ENCODE assay signal across 22 cellular contexts in the genomic region with DNA sequence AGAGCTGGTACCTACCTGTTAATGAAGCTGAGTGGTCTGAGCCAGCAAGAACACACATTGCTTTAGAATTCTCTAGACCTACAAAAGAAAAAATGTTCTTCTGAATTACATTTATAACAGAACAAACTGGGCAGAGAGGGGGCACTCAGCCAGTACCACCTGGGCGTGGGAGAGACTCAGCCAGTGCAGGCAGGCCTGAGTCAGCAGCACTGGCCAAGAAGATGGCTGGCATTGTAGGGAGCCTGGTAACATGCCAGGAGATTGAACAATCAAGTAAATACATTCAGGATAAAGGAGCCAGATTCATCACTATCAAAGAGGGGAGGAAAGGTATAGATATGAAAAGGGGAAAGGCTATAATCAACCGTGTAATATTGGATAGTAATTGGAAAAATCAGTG. TPM values are rescaled to one million over a fixed set of nuclear protein-coding genes. Genes with fewer than 3 reads are reported as not detected.
DNase-seq lines count a peak whose midpoint lies in the region; ATAC-seq and TF ChIP-seq lines count a peak whose summit lies in the region.
"Had no signal": no experiment of that assay in that cellular context is flagged by ENCODE, and none has a peak within 500 bp of the region (broad histone marks: within the 10 kb centered on the region; RNA-seq: fewer than 3 reads in every experiment).

No MANE protein-coding gene starts in this region.

- TF ChIP-seq CTCF in right atrium auricular region (IDR thresholded peaks at IDR 0.05) (no peak), VCaP (conservative IDR thresholded peaks at IDR 0.05) (no peak), fibroblast of the aortic adventitia (IDR thresholded peaks at IDR 0.05; ENCODE audit: insufficient read depth, low read length) (no peak), lower leg skin (IDR thresholded peaks at IDR 0.05) (no peak)

- H3K4me3 ChIP-seq in right atrium auricular region (no peak overlapping the region), fibroblast of the aortic adventitia (ENCODE audit: low read depth, low read length) (no peak overlapping the region), lower leg skin (ENCODE audit: low read depth, poor library complexity, severe bottlenecking) (no peak overlapping the region)
- H3K4me3 ChIP-seq: BLaER1, hepatocyte, smooth muscle cell had no signal

- H3K36me3 ChIP-seq in right atrium auricular region, result peaks cover 7% of the 10 kb centered on the region

- H3K27me3 ChIP-seq in right atrium auricular region, result no peaks in the 10 kb centered on the region
- H3K27me3 ChIP-seq: BLaER1, hepatocyte had no signal

- H3K27ac ChIP-seq in right atrium auricular region, result no peak overlapping the region
- H3K27ac ChIP-seq in VCaP, result peak overlapping the region; percentile 29
- H3K27ac ChIP-seq: BLaER1, hepatocyte had no signal

- no peak for TF ChIP-seq POLR2A in lower leg skin (IDR thresholded peaks at IDR 0.05)

- ATAC-seq in left cardiac atrium (peak in 1 of 2 donors; percentile 94), GM21529 (IDR thresholded peaks at IDR 0.05; ENCODE audit: unreplicated experiment) (no peak)
- ATAC-seq: natural killer cell treated with Interleukin-12 subunit alpha and Interleukin-12 subunit beta and Interleukin-15 and Interleukin-18, amount 100 ng/mL, for 72 hours; T-cell had no signal

- DNase-seq in left cardiac atrium, result peak; percentile 32
- DNase-seq in right atrium auricular region (ENCODE audit: low spot score), result no peak
- peak; percentile 28 for DNase-seq in fibroblast of the aortic adventitia (ENCODE audit: low read depth)
- no peak for DNase-seq in NCI-H128 (lab: John Stamatoyannopoulos, UW; ENCODE audit: unreplicated experiment)
- no peak for DNase-seq in lower leg skin (ENCODE audit: low spot score in 2 of 2)
- no peak for DNase-seq in germinal center (ENCODE audit: low spot score)
- DNase-seq: activated CD4-positive, alpha-beta T cell treated with anti-CD3 and anti-CD28 coated beads, Interleukin-2, amount 10 ng/mL, durations not matched to agents 7 days and 5 days; Calu3; H7; kidney; mesendoderm; NCI-H1930; NCI-H524; SHP77 treated with DMSO at 0.1 percent for 48 hours; stimulated activated CD4-positive, alpha-beta T cell treated with anti-CD3 and anti-CD28 coated beads, Interleukin-4, amount 100 ng/mL, for 1 hour; T-cell had no signal

- no peaks in the 10 kb centered on the region for H3K4me1 ChIP-seq in right atrium auricular region
- H3K4me1 ChIP-seq: BLaER1 had no signal

- 52 to 56% methylated on average over 2 of the region's 2 CpGs for WGBS in lower leg skin, 2 donors

- no peaks in the 10 kb centered on the region for H3K9me3 ChIP-seq in right atrium auricular region
- H3K9me3 ChIP-seq: BLaER1 had no signal

- intact Hi-C loops in left cardiac atrium (cut with DNase I) (no loop called here), lower leg skin (cut with DNase I; ENCODE audit: low total_unique reads) (no loop called here)

RNA-seq across cellular contexts. Expression of gene SERGEF, which starts 19.9 kb away (rescaled TPM):
- 10 to 100 TPM; 21.1 to 28.2 TPM for total RNA-seq in left cardiac atrium
- 10 to 100 TPM; 18.1 to 27.6 TPM for total RNA-seq in right atrium auricular region
- total RNA-seq in fibroblast of the aortic adventitia (ENCODE audit: low replicate concordance), result 16.9 and 20.7 TPM in 2 replicates
- total RNA-seq in lower leg skin, result 10 to 100 TPM; 17.1 to 39.3 (median 33.1) TPM

RNA-seq across cellular contexts. Expression of gene TPH1, which starts 53.2 kb away (rescaled TPM):
- total RNA-seq in left cardiac atrium, result under 1 TPM; 0.03 to 0.18 TPM
- total RNA-seq in right atrium auricular region, result under 1 TPM in 1 of 2 donors, not detected in 1; 0.96 TPM
- 0.18 and 1.2 TPM in 2 replicates for total RNA-seq in fibroblast of the aortic adventitia (ENCODE audit: low replicate concordance)
- total RNA-seq in lower leg skin, result 1 to 10 TPM in 2 of 4 donors, under 1 TPM in 2; 0.04 to 1.9 (median 0.76) TPM

Comparison
In these comparisons a context has a peak if more than half of its experiments do, and no peak if none do; other contexts are left out.
1. DNase-seq: peak in left cardiac atrium (single experiment) and fibroblast of the aortic adventitia (single experiment); none in right atrium auricular region (single experiment), NCI-H128 (single experiment), lower leg skin (0 of 2) and germinal center (single experiment).